1 cellular context compared by ENCODE assay signal in the genomic region with DNA sequence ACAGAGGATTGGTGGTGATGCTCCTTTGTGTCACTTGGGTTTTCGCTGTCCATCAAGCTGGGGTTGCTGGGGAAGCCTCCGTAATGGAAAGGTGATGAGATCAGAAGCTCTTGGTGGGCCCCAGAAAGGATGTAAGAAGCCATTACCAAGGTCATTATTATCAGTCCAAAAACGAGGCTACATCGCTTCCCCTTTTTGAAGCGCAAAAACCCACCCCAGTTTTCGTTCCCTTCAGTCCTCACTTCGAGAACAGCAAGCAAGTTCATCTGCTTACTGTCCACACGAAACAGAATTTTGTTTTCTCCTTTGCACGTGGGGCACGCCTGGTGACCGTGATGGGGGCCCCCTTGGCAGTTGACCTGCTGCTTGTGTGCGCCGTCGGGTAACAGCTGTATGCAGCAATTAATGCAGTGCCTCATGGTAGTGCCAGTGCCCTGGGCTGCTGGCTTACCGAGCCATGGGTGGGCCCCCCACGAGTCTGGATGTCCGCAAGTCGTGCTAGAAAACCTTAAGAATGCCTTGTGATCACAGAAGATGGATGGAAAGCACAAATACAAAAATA.
TF ChIP-seq lines count a peak whose summit lies in the region.

No MANE protein-coding gene starts in this region.

TF ChIP-seq in GM12878, 131 proteins besides CTCF, POLR2A, EP300 and RAD21 (continued from another document):
- TF ChIP-seq, protein P1, sequence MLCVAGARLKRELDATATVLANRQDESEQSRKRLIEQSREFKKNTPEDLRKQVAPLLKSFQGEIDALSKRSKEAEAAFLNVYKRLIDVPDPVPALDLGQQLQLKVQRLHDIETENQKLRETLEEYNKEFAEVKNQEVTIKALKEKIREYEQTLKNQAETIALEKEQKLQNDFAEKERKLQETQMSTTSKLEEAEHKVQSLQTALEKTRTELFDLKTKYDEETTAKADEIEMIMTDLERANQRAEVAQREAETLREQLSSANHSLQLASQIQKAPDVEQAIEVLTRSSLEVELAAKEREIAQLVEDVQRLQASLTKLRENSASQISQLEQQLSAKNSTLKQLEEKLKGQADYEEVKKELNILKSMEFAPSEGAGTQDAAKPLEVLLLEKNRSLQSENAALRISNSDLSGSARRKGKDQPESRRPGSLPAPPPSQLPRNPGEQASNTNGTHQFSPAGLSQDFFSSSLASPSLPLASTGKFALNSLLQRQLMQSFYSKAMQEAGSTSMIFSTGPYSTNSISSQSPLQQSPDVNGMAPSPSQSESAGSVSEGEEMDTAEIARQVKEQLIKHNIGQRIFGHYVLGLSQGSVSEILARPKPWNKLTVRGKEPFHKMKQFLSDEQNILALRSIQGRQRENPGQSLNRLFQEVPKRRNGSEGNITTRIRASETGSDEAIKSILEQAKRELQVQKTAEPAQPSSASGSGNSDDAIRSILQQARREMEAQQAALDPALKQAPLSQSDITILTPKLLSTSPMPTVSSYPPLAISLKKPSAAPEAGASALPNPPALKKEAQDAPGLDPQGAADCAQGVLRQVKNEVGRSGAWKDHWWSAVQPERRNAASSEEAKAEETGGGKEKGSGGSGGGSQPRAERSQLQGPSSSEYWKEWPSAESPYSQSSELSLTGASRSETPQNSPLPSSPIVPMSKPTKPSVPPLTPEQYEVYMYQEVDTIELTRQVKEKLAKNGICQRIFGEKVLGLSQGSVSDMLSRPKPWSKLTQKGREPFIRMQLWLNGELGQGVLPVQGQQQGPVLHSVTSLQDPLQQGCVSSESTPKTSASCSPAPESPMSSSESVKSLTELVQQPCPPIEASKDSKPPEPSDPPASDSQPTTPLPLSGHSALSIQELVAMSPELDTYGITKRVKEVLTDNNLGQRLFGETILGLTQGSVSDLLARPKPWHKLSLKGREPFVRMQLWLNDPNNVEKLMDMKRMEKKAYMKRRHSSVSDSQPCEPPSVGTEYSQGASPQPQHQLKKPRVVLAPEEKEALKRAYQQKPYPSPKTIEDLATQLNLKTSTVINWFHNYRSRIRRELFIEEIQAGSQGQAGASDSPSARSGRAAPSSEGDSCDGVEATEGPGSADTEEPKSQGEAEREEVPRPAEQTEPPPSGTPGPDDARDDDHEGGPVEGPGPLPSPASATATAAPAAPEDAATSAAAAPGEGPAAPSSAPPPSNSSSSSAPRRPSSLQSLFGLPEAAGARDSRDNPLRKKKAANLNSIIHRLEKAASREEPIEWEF (IDR thresholded peaks at IDR 0.05; ENCODE audit: insufficient replicate concordance, low read depth, low read length): no peak
- no peak for TF ChIP-seq SKIL (IDR thresholded peaks at IDR 0.05; ENCODE audit: low read depth, poor library complexity, severe bottlenecking)
- peak; percentile 10; the same call in 1 of the 2 replicates for TF ChIP-seq ATF7 (IDR thresholded peaks at IDR 0.05; ENCODE audit: low read depth)
- no peak for TF ChIP-seq IRF3 (IDR thresholded peaks at IDR 0.05)
